In the genomic region with DNA sequence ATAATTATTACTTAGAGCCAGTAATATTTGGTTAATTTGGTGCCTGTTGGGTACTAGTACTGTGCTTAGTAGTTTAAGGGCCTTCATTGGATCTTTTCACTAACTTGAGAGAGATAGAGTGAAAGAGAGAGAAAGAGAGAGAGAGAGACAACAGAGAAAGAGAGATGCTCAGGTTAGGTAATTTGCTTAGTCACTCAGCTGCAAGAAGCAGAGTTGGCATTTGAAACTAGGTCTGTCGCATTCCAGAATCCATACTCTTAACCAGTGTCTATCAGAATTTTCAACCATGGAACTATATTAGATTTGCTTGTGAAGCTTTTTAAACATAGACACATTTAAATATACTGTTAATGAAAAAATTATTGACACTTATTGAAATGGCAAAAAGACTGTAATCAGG, we compare ENCODE assay signal across 17 cellular contexts. TPM values are rescaled to one million over a fixed set of nuclear protein-coding genes. Genes with fewer than 3 reads are reported as not detected.
A peak's percentile ranks its signal among the peaks of the same experiment; 100 is the strongest.
DNase-seq lines count a peak whose midpoint lies in the region; ATAC-seq and TF ChIP-seq lines count a peak whose summit lies in the region.
"Had no signal": no experiment of that assay in that cellular context is flagged by ENCODE, and none has a peak within 500 bp of the region (broad histone marks: within the 10 kb centered on the region; RNA-seq: fewer than 3 reads in every experiment).

No MANE protein-coding gene starts in this region.

- H3K27ac ChIP-seq in HCT116 (ENCODE audit: low read depth, low read length), result no peak overlapping the region
- H3K27ac ChIP-seq in epithelial cell of prostate, result peak overlapping the region; percentile 51
- H3K27ac ChIP-seq: BLaER1 treated with 17β-estradiol and CSF1 and Interleukin-3, amounts not matched to agents 10 nM and 100 nM; colonic mucosa; lower lobe of right lung; SK-N-MC had no signal

- H3K36me3 ChIP-seq in HCT116 (ENCODE audit: control insufficient read depth in 1 of 2, insufficient read depth in 2 of 2, low read length in 2 of 2), result no peaks in the 10 kb centered on the region
- H3K36me3 ChIP-seq: BLaER1 treated with 17β-estradiol and CSF1 and Interleukin-3, amounts not matched to agents 10 nM and 100 nM; colonic mucosa; lower lobe of right lung had no signal

- H3K27me3 ChIP-seq in HCT116 (ENCODE audit: insufficient read depth, low read length), result no peaks in the 10 kb centered on the region
- H3K27me3 ChIP-seq: BLaER1 treated with 17β-estradiol and CSF1 and Interleukin-3, amounts not matched to agents 10 nM and 100 nM; colonic mucosa had no signal

- no TSS peak for BruUV-seq in HCT116 (replicated peaks; lab: Mats Ljungman, UMichigan)

- H3K4me3 ChIP-seq in HCT116 (replicated peaks in 1 of 2; ENCODE audit: low read depth in 1 of 2, low read length in 2 of 2) (peak overlapping the region in 1 of 2 experiments; percentile 34; a peak in 1 of 4 replicates), skeletal muscle cell (ENCODE audit: low read depth, low read length) (no peak overlapping the region)
- H3K4me3 ChIP-seq: BLaER1 treated with 17β-estradiol and CSF1 and Interleukin-3, amounts not matched to agents 10 nM and 100 nM; colonic mucosa; lower lobe of right lung; SK-N-MC had no signal

- no peak for TF ChIP-seq CTCF in HCT116 (IDR thresholded peaks at IDR 0.05 in 2 of 3, conservative IDR thresholded peaks at IDR 0.05 in 1 of 3; ENCODE audit: borderline replicate concordance in 1 of 3, insufficient read depth in 1 of 3, low read depth in 2 of 3, low read length in 2 of 3)

- H3K4me2 ChIP-seq in HCT116 (ENCODE audit: low read length), result peak overlapping the region; percentile 73

- 0 out of 2 replicates have a peak overlapping the region, but pooled peaks have one; percentile 39 for H3K9ac ChIP-seq in HCT116 (ENCODE audit: low read length)
- H3K9ac ChIP-seq: BLaER1 treated with 17β-estradiol and CSF1 and Interleukin-3, amounts not matched to agents 10 nM and 100 nM had no signal

- H3K9me3 ChIP-seq in HCT116 (ENCODE audit: control insufficient read depth in 1 of 2, insufficient read depth in 1 of 2, low read depth in 1 of 2, low read length in 2 of 2), result no peaks in the 10 kb centered on the region
- H3K9me3 ChIP-seq: colonic mucosa, lower lobe of right lung had no signal

- intact Hi-C loops in HCT116 (cut with micrococcal nuclease), result no loop called here

- CTCF ChIA-PET in HCT116 (lab: Charles Lee), result no interaction called here

- H3K4me1 ChIP-seq in HCT116 (ENCODE audit: control insufficient read depth in 1 of 2, insufficient read depth in 2 of 2, low read length in 2 of 2), result peaks cover 13 to 24% of the 10 kb centered on the region in 2 experiments
- H3K4me1 ChIP-seq: colonic mucosa had no signal

- no peak for TF ChIP-seq RAD21 in HCT116 (IDR thresholded peaks at IDR 0.05; ENCODE audit: low read depth)

- no peaks in the 10 kb centered on the region for H3K9me2 ChIP-seq in HCT116 (ENCODE audit: insufficient read depth)

- no peak for ATAC-seq in HCT116
- peak; percentile 54 for ATAC-seq in SK-N-SH treated with all-trans-retinoic acid at 6 μM for 48 hours

- H2AFZ ChIP-seq in HCT116 (ENCODE audit: low read depth, low read length, poor library complexity, severe bottlenecking), result no peak overlapping the region

- no peaks in the 10 kb centered on the region for H4K20me1 ChIP-seq in HCT116 (ENCODE audit: insufficient read depth)
- H4K20me1 ChIP-seq: BLaER1 treated with 17β-estradiol and CSF1 and Interleukin-3, amounts not matched to agents 10 nM and 100 nM had no signal

- POLR2A ChIA-PET in HCT116 (lab: Charles Lee), result interaction anchor here (1.3 kb wide), 1 partner anchor 11 kb away, joined by 5 read pairs; no protein-coding TSS in a partner anchor

- no peaks in the 10 kb centered on the region for H3K79me2 ChIP-seq in HCT116 (ENCODE audit: insufficient read depth, low read length)

- RAD21 ChIA-PET in HCT116 (lab: Charles Lee; ENCODE audit: low non-redundant PET in 1 of 2, low total read pairs in 2 of 2, uncharacterized antibody in 2 of 2, unreplicated experiment in 2 of 2), result no interaction called here

- TF ChIP-seq POLR2A in HCT116 (IDR thresholded peaks at IDR 0.05; ENCODE audit: borderline replicate concordance, extremely low read depth, insufficient read depth, insufficient read length), result no peak

- DNase-seq in HCT116 (ENCODE audit: low read depth, low spot score), result no peak
- peak; percentile 24 for DNase-seq in epithelial cell of prostate (ENCODE audit: low read depth, low spot score)
- DNase-seq in skeletal muscle cell (ENCODE audit: low read depth), result peak; percentile 26
- DNase-seq in NCI-H187 treated with DMSO at 0.1 percent for 48 hours (lab: John Stamatoyannopoulos, UW), result no peak
- DNase-seq in NK-92 treated with Interleukin-12 subunit alpha and Interleukin-12 subunit beta, amount 100 ng/mL, for 24 hours (lab: John Stamatoyannopoulos, UW), result no peak
- no peak for DNase-seq in NCI-H1436 treated with DMSO at 0.1 percent for 48 hours (lab: John Stamatoyannopoulos, UW)
- DNase-seq: amygdala; colonic mucosa; glutamatergic neuron; lower lobe of right lung; NCI-H2029 treated with DMSO at 0.1 percent for 48 hours; NCI-H69; posterior cingulate gyrus; stimulated activated CD4-positive, alpha-beta T cell treated with anti-CD3 and anti-CD28 coated beads, Interleukin-12 subunit alpha, Interleukin-12 subunit beta, amount 100 ng/mL, for 4 hours had no signal

TF ChIP-seq in HCT116, 20 proteins besides CTCF, POLR2A, EP300 and RAD21:
- TF ChIP-seq CEBPB (IDR thresholded peaks at IDR 0.05; ENCODE audit: low read depth) (peak; percentile 18; the same call in 1 of the 2 replicates), ZBTB33 (IDR thresholded peaks at IDR 0.05; ENCODE audit: extremely low read depth, insufficient replicate concordance, low read length) (no peak)

TF ChIP-seq in SK-N-SH treated with all-trans-retinoic acid at 6 μM for 48 hours, 23 proteins besides CTCF, POLR2A, EP300 and RAD21 (continues in another document):
- TF ChIP-seq ZFP3 (CRISPR knock-in tag; IDR thresholded peaks at IDR 0.05), result no peak
- TF ChIP-seq PPARA (CRISPR knock-in tag; IDR thresholded peaks at IDR 0.05; ENCODE audit: borderline replicate concordance), result no peak
- TF ChIP-seq POU6F1 (CRISPR knock-in tag; IDR thresholded peaks at IDR 0.05; ENCODE audit: borderline replicate concordance, low read depth), result no peak
- no peak for TF ChIP-seq ISL1 (CRISPR knock-in tag; IDR thresholded peaks at IDR 0.05)
- TF ChIP-seq ZNF70 (CRISPR knock-in tag; IDR thresholded peaks at IDR 0.05), result no peak
- TF ChIP-seq, protein P1, sequence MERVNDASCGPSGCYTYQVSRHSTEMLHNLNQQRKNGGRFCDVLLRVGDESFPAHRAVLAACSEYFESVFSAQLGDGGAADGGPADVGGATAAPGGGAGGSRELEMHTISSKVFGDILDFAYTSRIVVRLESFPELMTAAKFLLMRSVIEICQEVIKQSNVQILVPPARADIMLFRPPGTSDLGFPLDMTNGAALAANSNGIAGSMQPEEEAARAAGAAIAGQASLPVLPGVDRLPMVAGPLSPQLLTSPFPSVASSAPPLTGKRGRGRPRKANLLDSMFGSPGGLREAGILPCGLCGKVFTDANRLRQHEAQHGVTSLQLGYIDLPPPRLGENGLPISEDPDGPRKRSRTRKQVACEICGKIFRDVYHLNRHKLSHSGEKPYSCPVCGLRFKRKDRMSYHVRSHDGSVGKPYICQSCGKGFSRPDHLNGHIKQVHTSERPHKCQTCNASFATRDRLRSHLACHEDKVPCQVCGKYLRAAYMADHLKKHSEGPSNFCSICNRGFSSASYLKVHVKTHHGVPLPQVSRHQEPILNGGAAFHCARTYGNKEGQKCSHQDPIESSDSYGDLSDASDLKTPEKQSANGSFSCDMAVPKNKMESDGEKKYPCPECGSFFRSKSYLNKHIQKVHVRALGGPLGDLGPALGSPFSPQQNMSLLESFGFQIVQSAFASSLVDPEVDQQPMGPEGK (CRISPR knock-in tag; IDR thresholded peaks at IDR 0.05; ENCODE audit: borderline replicate concordance), result no peak
- TF ChIP-seq GLIS3 (CRISPR knock-in tag; IDR thresholded peaks at IDR 0.05), result no peak
- TF ChIP-seq ARNTL (CRISPR knock-in tag; IDR thresholded peaks at IDR 0.05; ENCODE audit: borderline replicate concordance, low read depth), result no peak
- no peak for TF ChIP-seq ZC3H10 (CRISPR knock-in tag; IDR thresholded peaks at IDR 0.05)
- no peak for TF ChIP-seq CSDC2 (CRISPR knock-in tag; IDR thresholded peaks at IDR 0.05)
- no peak for TF ChIP-seq OSR1 (CRISPR knock-in tag; IDR thresholded peaks at IDR 0.05)
- no peak for TF ChIP-seq ESRRG (CRISPR knock-in tag; IDR thresholded peaks at IDR 0.05)
- no peak for TF ChIP-seq ZFP30 (CRISPR knock-in tag; IDR thresholded peaks at IDR 0.05)
- no peak for TF ChIP-seq ZNF565 (CRISPR knock-in tag; conservative IDR thresholded peaks at IDR 0.05; ENCODE audit: low read depth)

RNA-seq across cellular contexts. Expression of gene NUDT16, which starts 31.1 kb away (rescaled TPM):
- 9.7 TPM for total RNA-seq in HCT116 (2021; ENCODE audit: unreplicated experiment)
- polyA plus RNA-seq in HCT116 (2012), result 4.9 and 7.5 TPM in 2 replicates

Comparison
In these comparisons a context has a peak if more than half of its experiments do, and no peak if none do; other contexts are left out.
1. DNase-seq: peak in epithelial cell of prostate (single experiment) and skeletal muscle cell (single experiment); none in HCT116 (single experiment), NCI-H187 treated with DMSO at 0.1 percent for 48 hours (single experiment), NK-92 treated with Interleukin-12 subunit alpha and Interleukin-12 subunit beta, amount 100 ng/mL, for 24 hours (single experiment) and NCI-H1436 treated with DMSO at 0.1 percent for 48 hours (single experiment).